In the genomic region with DNA sequence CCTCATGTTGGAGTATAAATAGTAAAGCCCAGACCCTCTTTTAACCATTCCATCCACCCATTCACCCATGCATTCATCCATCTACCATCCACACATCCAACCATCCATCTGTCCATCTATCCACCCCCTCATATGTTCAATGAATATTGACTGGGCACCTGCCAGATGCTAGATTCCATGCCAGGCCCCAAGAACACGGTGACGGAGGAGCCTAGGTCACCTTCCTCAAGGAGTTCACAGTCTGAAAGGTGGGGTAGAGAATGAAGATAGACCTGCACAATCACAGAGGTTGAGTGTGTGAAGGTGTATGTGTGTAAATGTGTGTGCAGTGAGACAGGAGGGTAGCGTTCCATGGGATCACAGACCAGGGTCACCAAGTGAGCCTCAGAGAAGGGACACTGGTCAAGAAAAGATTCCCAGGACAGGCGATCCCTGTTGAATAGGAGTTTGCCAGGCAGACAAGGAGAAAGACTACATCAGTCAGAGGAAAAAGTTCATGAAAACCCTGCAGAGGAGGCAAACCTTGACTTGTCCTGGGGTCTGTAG, we compare ENCODE assay signal across 28 cellular contexts.
"Had no signal": no experiment of that assay in that cellular context is flagged by ENCODE, and none has a peak within 500 bp of the region (broad histone marks: within the 10 kb centered on the region; RNA-seq: fewer than 3 reads in every experiment).

No MANE protein-coding gene starts in this region.

- H3K4me3 ChIP-seq: left lung, lung, mucosa of descending colon, pancreas, prostate gland, skin epidermis, stomach, testis, thyroid gland, transverse colon, upper lobe of left lung, vagina had no signal

- H3K27ac ChIP-seq: left lung, pancreas, prostate gland, skin epidermis, stomach, testis, thyroid gland, transverse colon, upper lobe of left lung, vagina had no signal

- FAIRE-seq: keratinocyte, pancreas had no signal

- DNase-seq: hypothalamus; kidney glomerular epithelial cell; left lung; mesendoderm; midbrain; mucosa of descending colon; naive thymus-derived CD4-positive, alpha-beta T cell; nucleus accumbens; pancreas; posterior cingulate gyrus; retina; right cardiac atrium; stimulated activated CD4-positive, alpha-beta T cell treated with anti-CD3 and anti-CD28 coated beads, Interleukin-12 subunit alpha, Interleukin-12 subunit beta, amount 100 ng/mL, for 4 hours; stimulated activated CD4-positive, alpha-beta T cell treated with anti-CD3 and anti-CD28 coated beads, Interleukin-15, amount 100 ng/mL, for 24 hours; stimulated activated CD4-positive, alpha-beta T cell treated with anti-CD3 and anti-CD28 coated beads, Interleukin-2, amount 100 ng/mL, for 24 hours; stimulated activated CD4-positive, alpha-beta T cell treated with anti-CD3 and anti-CD28 coated beads, Interleukin-4, amount 100 ng/mL, for 1 hour; stimulated activated naive B cell treated with anti-CD40 and anti-IgM and Interleukin-4, amounts not matched to agents 10 μg/mL and 1 μg/mL and 100 μg/mL, for 72 hours; stimulated activated naive CD8-positive, alpha-beta T cell treated with anti-CD3 and anti-CD28 coated beads, Interleukin-15, Interleukin-2, amounts not matched to agents 100 U/mL and 50 U/mL, for 24 hours; stomach; testis; thyroid gland; transverse colon; upper lobe of left lung had no signal
